ENCODE assay signal across 21 cellular contexts in genomic region chr1:156452863-156453262, GRCh38. TPM values are rescaled to one million over a fixed set of nuclear protein-coding genes. Genes with fewer than 3 reads are reported as not detected.
DNase-seq lines count a peak whose midpoint lies in the region; ATAC-seq, FAIRE-seq and TF ChIP-seq lines count a peak whose summit lies in the region.
"Had no signal": no experiment of that assay in that cellular context is flagged by ENCODE, and none has a peak within 500 bp of the region (broad histone marks: within the 10 kb centered on the region; RNA-seq: fewer than 3 reads in every experiment).

No MANE protein-coding gene starts in this region.

- H3K4me3 ChIP-seq in Karpas-422 (ENCODE audit: low read length) (no peak overlapping the region), K562 (no peak overlapping the region)
- H3K4me3 ChIP-seq: PC-9, SJCRH30 had no signal

- ATAC-seq in K562 (no peak), sciatic nerve (no peak), GM19395 (IDR thresholded peaks at IDR 0.05; ENCODE audit: unreplicated experiment) (no peak)
- ATAC-seq: CD8-positive, alpha-beta T cell had no signal

- H2AFZ ChIP-seq in Karpas-422 (ENCODE audit: low read length) (no peak overlapping the region), K562 (ENCODE audit: low read depth, low read length) (no peak overlapping the region)
- H2AFZ ChIP-seq: PC-9 had no signal

- H3K79me2 ChIP-seq in Karpas-422 (ENCODE audit: low read length) (no peaks in the 10 kb centered on the region), K562 (ENCODE audit: control insufficient read depth, insufficient read depth, low read length) (no peaks in the 10 kb centered on the region)

- H4K20me1 ChIP-seq in Karpas-422 (ENCODE audit: insufficient read depth, low read depth, low read length) (no peaks in the 10 kb centered on the region), K562 (replicated peaks; ENCODE audit: control insufficient read depth, insufficient read depth, low read length) (no peaks in the 10 kb centered on the region)

- H3K27ac ChIP-seq in Karpas-422 (ENCODE audit: low read length) (no peak overlapping the region), K562 (ENCODE audit: extremely low read depth, low read depth, low read length) (no peak overlapping the region)
- H3K27ac ChIP-seq: PC-9, SJCRH30 had no signal

- TF ChIP-seq EP300 in K562 (IDR thresholded peaks at IDR 0.05; ENCODE audit: low read length): no peak

- H3K9me1 ChIP-seq in K562 (ENCODE audit: control insufficient read depth, insufficient read depth, low read length): no peaks in the 10 kb centered on the region

- POLR2A ChIA-PET in K562 (lab: Yijun Ruan, JAX): interaction anchor here (0.6 to 1.2 kb wide), 2 partner anchors 49 to 105 kb away, joined by 3 read pairs; no protein-coding TSS in a partner anchor

- no peak for TF ChIP-seq POLR2A in K562 (conservative IDR thresholded peaks at IDR 0.05)

- peak overlapping the region; percentile 46 to 84 (median 77) for H3K27ac Mint-ChIP-seq in CD14-positive monocyte
- H3K27ac Mint-ChIP-seq: CD8-positive, alpha-beta T cell; IgD-negative memory B cell had no signal

- no peak for TF ChIP-seq CTCF in CD14-positive monocyte (IDR thresholded peaks at IDR 0.05)
- no peak for TF ChIP-seq CTCF in K562 (IDR thresholded peaks at IDR 0.05 in 2 of 3, conservative IDR thresholded peaks at IDR 0.05 in 1 of 3; ENCODE audit: insufficient read depth in 2 of 3, low read depth in 1 of 3, low read length in 3 of 3)

- in situ Hi-C loops in K562 (cut with MboI): no loop called here

- FAIRE-seq in K562 (lab: Jason Lieb, UNC): no peak
- FAIRE-seq: GM12891 had no signal

- H3K9ac ChIP-seq in Karpas-422 (ENCODE audit: low read length): no peak overlapping the region
- no peak overlapping the region for H3K9ac ChIP-seq in K562 (ENCODE audit: insufficient read depth in 1 of 2, low read depth in 2 of 2, low read length in 2 of 2)

- H3K4me2 ChIP-seq in Karpas-422 (ENCODE audit: low read depth, low read length, poor library complexity, severe bottlenecking) (peak overlapping the region; percentile 3), K562 (ENCODE audit: insufficient read depth, low read length) (no peak overlapping the region)
- H3K4me2 ChIP-seq: PC-9 had no signal

- H3K36me3 ChIP-seq in Karpas-422 (ENCODE audit: insufficient read depth, low read length) (no peaks in the 10 kb centered on the region), K562 (ENCODE audit: control insufficient read depth, insufficient read depth, low read length) (no peaks in the 10 kb centered on the region)
- H3K36me3 ChIP-seq: SJCRH30 had no signal

- CTCF ChIA-PET in K562 (lab: Yijun Ruan, JAX; ENCODE audit: low intra/inter-chr PET ratio): interaction anchor here (0.9 kb wide), 1 partner anchor 9 kb away, joined by 3 read pairs; no protein-coding TSS in a partner anchor

- no peaks in the 10 kb centered on the region for H3K9me2 ChIP-seq in Karpas-422 (replicated peaks; ENCODE audit: insufficient read depth, low read length)

- peaks cover 0 to 3% (median 0%) of the 10 kb centered on the region in 7 donors for H3K9me3 Mint-ChIP-seq in CD14-positive monocyte
- H3K9me3 Mint-ChIP-seq: CD8-positive, alpha-beta T cell; IgD-negative memory B cell had no signal

- 26% methylated on average over 2 of the region's 2 CpGs for WGBS in K562 (ENCODE audit: insufficient coverage, low coverage, missing lambda C conversion rate)

- no TSS peak for BruUV-seq in K562 (replicated peaks; lab: Mats Ljungman, UMichigan)

- no peak for TF ChIP-seq RAD21 in K562 (CRISPR knock-in tag; conservative IDR thresholded peaks at IDR 0.05 in 1 of 2, IDR thresholded peaks at IDR 0.05 in 1 of 2)

- no peaks in the 10 kb centered on the region for H3K27me3 ChIP-seq in Karpas-422 (ENCODE audit: low read length)
- peaks cover 8 to 17% of the 10 kb centered on the region in 2 experiments; a peak in 4 of 5 replicates for H3K27me3 ChIP-seq in K562 (ENCODE audit: control insufficient read depth in 2 of 2, insufficient read depth in 2 of 2, low read length in 2 of 2)
- H3K27me3 ChIP-seq: SJCRH30 had no signal

- H3K9me3 ChIP-seq in Karpas-422 (ENCODE audit: low read length) (no peaks in the 10 kb centered on the region), K562 (replicated peaks; ENCODE audit: control insufficient read depth, insufficient read depth, low read depth, low read length) (no peaks in the 10 kb centered on the region)
- H3K9me3 ChIP-seq: SJCRH30 had no signal

- no peak for DNase-seq in CD14-positive monocyte (ENCODE audit: low spot score)
- DNase-seq in Karpas-422: no peak
- peak; percentile 57 for DNase-seq in NOMO-1 treated with dmso at 0.1 percent for 144 hours (lab: John Stamatoyannopoulos, UW; ENCODE audit: unreplicated experiment)
- DNase-seq in K562 (ENCODE audit: extremely low read depth in 1 of 4, low spot score in 3 of 4): no peak
- DNase-seq in sciatic nerve (ENCODE audit: low spot score): no peak
- no peak for DNase-seq in DMS53 treated with DMSO at 0.1 percent for 48 hours (lab: John Stamatoyannopoulos, UW; ENCODE audit: unreplicated experiment)
- DNase-seq: CD8-positive, alpha-beta T cell; GOT3; HCEC 1CT; NCI-H1105; NCI-H146; NCI-H2029; NCI-H2227 treated with DMSO at 0.1 percent for 48 hours; NCI-H510A; NCI-H774; SJCRH30; T1000 had no signal

- peaks cover 0 to 2% of the 10 kb centered on the region in 2 donors for H3K36me3 Mint-ChIP-seq in CD14-positive monocyte
- H3K36me3 Mint-ChIP-seq: IgD-negative memory B cell had no signal

- H3K27me3 Mint-ChIP-seq in CD14-positive monocyte (ENCODE audit: low read depth in 3 of 3): peaks cover 8 to 9% (median 9%) of the 10 kb centered on the region in 3 donors

- H3K4me1 ChIP-seq in Karpas-422 (ENCODE audit: low read length) (peaks cover 30% of the 10 kb centered on the region), K562 (replicated peaks in 1 of 2; ENCODE audit: control insufficient read depth in 2 of 2, insufficient read depth in 2 of 2, low read length in 2 of 2) (peaks cover 2 to 21% of the 10 kb centered on the region in 2 experiments; a peak in 3 of 5 replicates)
- H3K4me1 ChIP-seq: SJCRH30 had no signal

- H3K4me3 Mint-ChIP-seq in CD14-positive monocyte: peak overlapping the region in 1 of 2 donors; percentile 64
- H3K4me3 Mint-ChIP-seq: CD8-positive, alpha-beta T cell; IgD-negative memory B cell had no signal

- peaks cover 47% of the 10 kb centered on the region for H3K4me1 Mint-ChIP-seq in CD14-positive monocyte

- intact Hi-C loops in CD14-positive monocyte (cut with micrococcal nuclease) (loop anchor here in 1 of 2 donors (5.0 to 10.0 kb wide), 2 partner anchors 44 to 152 kb away; partner anchors contain the start of gene GPATCH4), K562 (cut with micrococcal nuclease) (no loop called here), sciatic nerve (cut with DNase I) (no loop called here)

TF ChIP-seq in K562, 482 proteins besides CTCF, POLR2A, EP300 and RAD21 (continues in another document):
- no peak for TF ChIP-seq PHF8 (IDR thresholded peaks at IDR 0.05; ENCODE audit: borderline replicate concordance, low read length)
- no peak for TF ChIP-seq DDX20 (tag; IDR thresholded peaks at IDR 0.05; ENCODE audit: low read depth)
- no peak for TF ChIP-seq AFF1 (IDR thresholded peaks at IDR 0.05; ENCODE audit: low read depth in 1 of 2, partially characterized antibody in 2 of 2)
- TF ChIP-seq ZNF583 (CRISPR knock-in tag; IDR thresholded peaks at IDR 0.05): no peak

RNA-seq across cellular contexts. Expression of gene MEF2D, which starts 47.7 kb away (rescaled TPM):
- polyA plus RNA-seq in CD14-positive monocyte: 1 to 10 TPM; 4.5 to 8.0 TPM
- total RNA-seq in Karpas-422 (2014; rRNA removed; shearing (Covaris generic); ENCODE audit: low replicate concordance): 22.3 and 24.7 TPM in 2 replicates
- 11.7 and 23.2 TPM in 2 replicates for total RNA-seq in K562 (2011; cell fraction: chromatin; rRNA removed; ENCODE audit: low replicate concordance)
- total RNA-seq in K562 (2011; cell fraction: nucleolus; rRNA removed): 10.0 and 13.7 TPM in 2 replicates
- 14.1 and 18.8 TPM in 2 replicates for total RNA-seq in K562 (2011; cell fraction: nucleoplasm; rRNA removed)
- 5.4 and 6.5 TPM in 2 replicates for total RNA-seq in K562 (2014; rRNA removed)
- total RNA-seq in K562 (2014; rRNA removed; fragmentation: Illumina TruSeq; extraction: Trizol): 1.3 and 1.7 TPM in 2 replicates
- total RNA-seq in K562 (2015; rRNA removed; fragmentation: Illumina TruSeq; extraction: Trizol): 2.6 and 2.7 TPM in 2 replicates
- 13.8 and 19.5 TPM in 2 replicates for total RNA-seq in K562 (2021)
- polyA plus RNA-seq in K562 (2011; rRNA removed): 2.2 and 4.6 TPM in 2 replicates
- polyA plus RNA-seq in K562 (2011; cell fraction: cytosol; rRNA removed): 3.8 and 6.0 TPM in 2 replicates
- polyA plus RNA-seq in K562 (2011; cell fraction: nucleus; rRNA removed): 8.5 and 14.0 TPM in 2 replicates
- 8.7 and 11.3 TPM in 2 replicates for polyA plus RNA-seq in K562 (2012)
- 5.0 and 8.2 TPM in 2 replicates for polyA plus RNA-seq in K562 (2014; fragmentation: Illumina TruSeq; extraction: Trizol)
- polyA plus RNA-seq in K562 (2014; fragmentation: Nextera tagmentation; extraction: Ambion mirVana): under 1 TPM; 0.10 TPM
- 6.0 and 8.2 TPM in 2 replicates for polyA plus RNA-seq in K562 (2014; rRNA removed)
- polyA minus RNA-seq in K562 (2011; rRNA and poly(A)+ RNA removed): 2.8 and 3.4 TPM in 2 replicates
- polyA minus RNA-seq in K562 (2011; cell fraction: cytosol; rRNA and poly(A)+ RNA removed): 3.1 and 5.6 TPM in 2 replicates
- 4.6 and 7.7 TPM in 2 replicates for polyA minus RNA-seq in K562 (2011; cell fraction: nucleus; rRNA and poly(A)+ RNA removed)
- 66.8 TPM for total RNA-seq in sciatic nerve
